Comparison of ENCODE assay signal across 1 cellular context in genomic region chrX:17167915-17168314, GRCh38.
TF ChIP-seq lines count a peak whose summit lies in the region.

No MANE protein-coding gene starts in this region.

TF ChIP-seq in H1, 55 proteins besides CTCF, POLR2A, EP300 and RAD21 (continued from another document):
- no peak for TF ChIP-seq CHD7 (IDR thresholded peaks at IDR 0.05; ENCODE audit: insufficient replicate concordance, low read length)
- no peak for TF ChIP-seq YY1 (IDR thresholded peaks at IDR 0.05; ENCODE audit: low read depth, low read length)
- no peak for TF ChIP-seq ASH2L (IDR thresholded peaks at IDR 0.05; ENCODE audit: low read length)
TF ChIP-seq in H1: peak in this region for 0.
